ENCODE assay signal across 32 cellular contexts in the genomic region with DNA sequence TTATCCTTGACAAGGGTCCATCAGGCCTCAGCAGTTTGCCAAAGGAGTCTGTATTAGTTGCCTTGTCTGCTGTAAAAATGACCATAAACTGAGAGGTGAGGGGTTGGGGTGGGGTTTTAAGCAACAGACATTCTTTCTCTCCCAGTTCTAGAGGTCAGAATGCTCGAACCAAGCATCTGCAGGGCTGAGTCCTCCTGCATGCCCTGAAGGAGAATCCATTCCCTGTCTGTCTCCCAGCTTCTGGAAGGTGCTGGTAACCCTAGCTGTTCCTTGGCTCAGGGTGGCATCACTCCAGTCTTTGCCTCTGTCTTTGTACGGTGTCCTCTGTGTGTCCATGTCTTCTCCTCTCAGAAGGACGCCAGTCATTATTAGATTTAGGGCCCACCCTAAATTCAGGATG. TPM values are rescaled to one million over a fixed set of nuclear protein-coding genes. Genes with fewer than 3 reads are reported as not detected.
"Had no signal": no experiment of that assay in that cellular context is flagged by ENCODE, and none has a peak within 500 bp of the region (broad histone marks: within the 10 kb centered on the region; RNA-seq: fewer than 3 reads in every experiment).

No MANE protein-coding gene starts in this region.

- H3K9me3 ChIP-seq: esophagus squamous epithelium, gastroesophageal sphincter had no signal

- H3K4me1 ChIP-seq: esophagus squamous epithelium, gastroesophageal sphincter had no signal

- DNase-seq: activated B cell treated with CpG ODN at 0.5 μM for 24 hours; activated CD4-positive, alpha-beta T cell treated with anti-CD3 and anti-CD28 coated beads for 48 hours; activated CD4-positive, alpha-beta T cell treated with anti-CD3 and anti-CD28 coated beads, Interleukin-2, amount 50 U/mL, for 1 hour; activated CD4-positive, alpha-beta T cell treated with anti-CD3 and anti-CD28 coated beads, Interleukin-2, amount 50 U/mL, for 48 hours; activated effector memory CD4-positive, alpha-beta T cell treated with Interleukin-2 at 50 U/mL for 16 hours; activated gamma-delta T cell treated with Interleukin-2 at 50 U/mL for 16 hours; activated naive CD4-positive, alpha-beta T cell treated with Interleukin-2 at 50 U/mL for 16 hours; activated naive CD8-positive, alpha-beta T cell treated with anti-CD3 and anti-CD28 coated beads, Interleukin-2, amount 10 ng/mL, durations not matched to agents 7 days and 5 days; activated T-cell treated with anti-CD3 and anti-CD28 coated beads, Interleukin-2, amount 50 U/mL, for 4 hours; amniotic stem cell; anterior cingulate cortex; brain microvascular endothelial cell; cortex of kidney; dermis blood vessel endothelial cell; effector CD4-positive, alpha-beta T cell; effector memory CD8-positive, alpha-beta T cell; esophagus squamous epithelium; foreskin melanocyte; T-helper 1 cell; T-helper 17 cell; T1000; WERI-Rb-1 had no signal

- H3K36me3 ChIP-seq: brain microvascular endothelial cell, esophagus squamous epithelium, gastroesophageal sphincter, WERI-Rb-1 had no signal

- H3K27me3 Mint-ChIP-seq: activated B cell treated with CpG ODN at 0.5 μM for 24 hours; activated naive CD4-positive, alpha-beta T cell treated with anti-CD3 and anti-CD28 coated beads, Interleukin-2, amount 50 U/mL, for 24 hours had no signal

- H3K4me3 Mint-ChIP-seq: activated B cell treated with CpG ODN at 0.5 μM for 24 hours; activated CD8-positive, alpha-beta T cell treated with anti-CD3 and anti-CD28 coated beads for 36 hours; activated naive CD8-positive, alpha-beta T cell treated with anti-CD3 and anti-CD28 coated beads, Interleukin-2, amount 10 ng/mL, durations not matched to agents 7 days and 5 days; activated T-cell treated with anti-CD3 and anti-CD28 coated beads, Interleukin-2, amount 50 U/mL, for 4 hours; activated T-helper 17 cell treated with anti-CD3 and anti-CD28 coated beads, Interleukin-2, amount 50 U/mL, for 72 hours; effector memory CD8-positive, alpha-beta T cell; T-helper 17 cell; T-helper 2 cell treated with Interferon-gamma antibody and Interleukin-4, amounts not matched to agents 5 μg/mL and 100 μg/mL, for 36 hours had no signal

- H3K9me3 Mint-ChIP-seq: activated naive CD4-positive, alpha-beta T cell treated with anti-CD3 and anti-CD28 coated beads, Interleukin-2, amount 50 U/mL, for 24 hours; activated T-cell treated with anti-CD3 and anti-CD28 coated beads, Interleukin-2, amount 50 U/mL, for 4 hours; activated T-helper 17 cell treated with anti-CD3 and anti-CD28 coated beads, Interleukin-2, amount 50 U/mL, for 72 hours; effector memory CD8-positive, alpha-beta T cell; T-helper 2 cell treated with Interferon-gamma antibody and Interleukin-4, amounts not matched to agents 5 μg/mL and 100 μg/mL, for 36 hours had no signal

- H3K27ac Mint-ChIP-seq: activated B cell treated with CpG ODN at 0.5 μM for 24 hours; activated CD8-positive, alpha-beta T cell treated with anti-CD3 and anti-CD28 coated beads for 36 hours; activated naive CD4-positive, alpha-beta T cell treated with anti-CD3 and anti-CD28 coated beads, Interleukin-2, amount 50 U/mL, for 24 hours; activated naive CD8-positive, alpha-beta T cell treated with anti-CD3 and anti-CD28 coated beads, Interleukin-2, amount 10 ng/mL, durations not matched to agents 7 days and 5 days; activated T-helper 17 cell treated with anti-CD3 and anti-CD28 coated beads, Interleukin-2, amount 50 U/mL, for 72 hours; effector memory CD8-positive, alpha-beta T cell; T-helper 17 cell; T-helper 2 cell treated with Interferon-gamma antibody and Interleukin-4, amounts not matched to agents 5 μg/mL and 100 μg/mL, for 36 hours had no signal

- H3K4me3 ChIP-seq: esophagus squamous epithelium, gastroesophageal sphincter had no signal

- ATAC-seq: activated CD4-positive, CD25-positive, alpha-beta regulatory T cell treated with anti-CD3 and anti-CD28 coated beads, Interleukin-2, amount 50 U/mL, for 24 hours; activated T-cell treated with anti-CD3 and anti-CD28 coated beads, Interleukin-2, amount 50 U/mL, for 4 hours; effector memory CD8-positive, alpha-beta T cell; gastroesophageal sphincter; T-helper 17 cell had no signal

- H3K27me3 ChIP-seq: brain microvascular endothelial cell had no signal

- H3K27ac ChIP-seq: brain microvascular endothelial cell, esophagus squamous epithelium, gastroesophageal sphincter, WERI-Rb-1 had no signal

- H3K36me3 Mint-ChIP-seq: activated naive CD4-positive, alpha-beta T cell treated with anti-CD3 and anti-CD28 coated beads, Interleukin-2, amount 50 U/mL, for 24 hours; activated naive CD8-positive, alpha-beta T cell treated with anti-CD3 and anti-CD28 coated beads, Interleukin-2, amount 10 ng/mL, durations not matched to agents 7 days and 5 days had no signal

RNA-seq across cellular contexts. Expression of a gene that starts 17.5 kb away (rescaled TPM):
- total RNA-seq: bronchial epithelial cell, chondrocyte, fibroblast of lung, fibroblast of villous mesenchyme had no signal
